ENCODE assay signal across 8 cellular contexts in genomic region chr10:120423350-120424197, GRCh38. TPM values are rescaled to one million over a fixed set of nuclear protein-coding genes. Genes with fewer than 3 reads are reported as not detected.
DNase-seq lines count a peak whose midpoint lies in the region; ATAC-seq and TF ChIP-seq lines count a peak whose summit lies in the region.

No MANE protein-coding gene starts in this region.

- ATAC-seq in Right ventricle myocardium superior (ENCODE audit: poor library complexity) (no peak), left colon (peak; percentile 88)

- H3K4me3 ChIP-seq in cardiac muscle cell (no peak overlapping the region), stomach (no peak overlapping the region)

- no peak for TF ChIP-seq EP300 in stomach (IDR thresholded peaks at IDR 0.05)

- intact Hi-C loops in Right ventricle myocardium superior (cut with DNase I): no loop called here
- intact Hi-C loops in left colon (cut with DNase I, micrococcal nuclease): no loop called here
- intact Hi-C loops in stomach (cut with DNase I; ENCODE audit: low total_unique reads): loop anchor here (10.0 kb wide), 1 partner anchor 311 kb away; no protein-coding TSS in a partner anchor

- H3K4me1 ChIP-seq in cardiac muscle cell (ENCODE audit: low read depth) (no peaks in the 10 kb centered on the region), stomach (no peaks in the 10 kb centered on the region)

- peak; percentile 64 for DNase-seq in cardiac muscle cell (ENCODE audit: low read depth in 1 of 2, low spot score in 1 of 2)
- no peak for DNase-seq in Right ventricle myocardium superior
- peak; percentile 86 for DNase-seq in HFFc6
- peak; percentile 1 for DNase-seq in NCI-H748 treated with DMSO at 0.1 percent for 48 hours (lab: John Stamatoyannopoulos, UW)
- DNase-seq in left colon: peak in 1 of 2 donors; percentile 47
- DNase-seq in stomach: peak; percentile 53
- DNase-seq in mesenteric fat pad (ENCODE audit: low spot score): no peak

- H3K4me1 Mint-ChIP-seq in HFFc6 (ENCODE audit: low read depth) (peaks cover 89% of the 10 kb centered on the region), brain (peaks cover 5% of the 10 kb centered on the region)

- H3K36me3 ChIP-seq in cardiac muscle cell (no peaks in the 10 kb centered on the region), stomach (no peaks in the 10 kb centered on the region)

- peak; percentile 95 for TF ChIP-seq CTCF in cardiac muscle cell (IDR thresholded peaks at IDR 0.05; ENCODE audit: low read depth, low read length)
- peak; percentile 98 for TF ChIP-seq CTCF in HFFc6 (IDR thresholded peaks at IDR 0.05)
- peak; percentile 72 to 91 for TF ChIP-seq CTCF in brain (conservative IDR thresholded peaks at IDR 0.05)
- peak in 5 of 7 experiments; percentile 54 to 86 (median 63) for TF ChIP-seq CTCF in stomach (IDR thresholded peaks at IDR 0.05)

- H3K27me3 ChIP-seq in cardiac muscle cell (no peaks in the 10 kb centered on the region), stomach (no peaks in the 10 kb centered on the region)

- H3K27me3 Mint-ChIP-seq in HFFc6 (ENCODE audit: insufficient read depth) (no peaks in the 10 kb centered on the region), brain (peaks cover 10% of the 10 kb centered on the region)

- H3K4me3 Mint-ChIP-seq in HFFc6 (peak overlapping the region; percentile 83), brain (no peak overlapping the region)

- no peaks in the 10 kb centered on the region for H3K9me3 ChIP-seq in cardiac muscle cell (ENCODE audit: low read depth)
- H3K9me3 ChIP-seq in stomach: no peaks in the 10 kb centered on the region

- peaks cover 9% of the 10 kb centered on the region; the same call in 1 of the 2 replicates for H3K36me3 Mint-ChIP-seq in HFFc6 (ENCODE audit: low read depth)
- no peaks in the 10 kb centered on the region for H3K36me3 Mint-ChIP-seq in brain

- no peaks in the 10 kb centered on the region for H3K9me3 Mint-ChIP-seq in HFFc6
- H3K9me3 Mint-ChIP-seq in brain: peaks cover 0 to 7% (median 4%) of the 10 kb centered on the region in 5 experiments

- TF ChIP-seq POLR2A in stomach (IDR thresholded peaks at IDR 0.05): no peak

- 62 to 67% (median 63%) methylated on average over 8 of the region's 8 CpGs for WGBS in stomach, 5 donors

- H3K27ac ChIP-seq in cardiac muscle cell (no peak overlapping the region), stomach (no peak overlapping the region)

- H3K27ac Mint-ChIP-seq in HFFc6 (peak overlapping the region; percentile 93), brain (peak overlapping the region in 2 of 5 experiments; percentile 3 to 5)

RNA-seq across cellular contexts. Expression of gene PLPP4, which starts 33.5 kb away (rescaled TPM):
- 0.42 and 0.74 TPM in 2 replicates for total RNA-seq in cardiac muscle cell
- polyA plus RNA-seq in cardiac muscle cell: 1.0 and 2.0 TPM in 2 replicates
- total RNA-seq in Right ventricle myocardium superior: not detected
- total RNA-seq in HFFc6 (2021; fragmentation: NEBNext Ultra II Directional; extraction: Animal tissue kit (Norgen Biotek cat#: 25700)): 10 to 100 TPM; 12.2 to 31.1 (median 16.9) TPM
- 4.6 TPM for polyA plus RNA-seq in brain (ENCODE audit: insufficient read depth, low read depth, low replicate concordance)
- under 1 TPM; 0.24 to 0.47 TPM for total RNA-seq in left colon
- not detected for total RNA-seq in stomach
- not detected for polyA plus RNA-seq in stomach
- not detected for total RNA-seq in mesenteric fat pad

Comparison
In these comparisons a context has a peak if more than half of its experiments do, and no peak if none do; other contexts are left out.
1. DNase-seq: peak in cardiac muscle cell (2 of 2), HFFc6 (single experiment), NCI-H748 treated with DMSO at 0.1 percent for 48 hours (single experiment) and stomach (single experiment); none in Right ventricle myocardium superior (single experiment) and mesenteric fat pad (single experiment).
2. Peak in every context shown above with its lines, with median percentiles within 50 percentile points of each other: CTCF ChIP-seq.